In the genomic region with DNA sequence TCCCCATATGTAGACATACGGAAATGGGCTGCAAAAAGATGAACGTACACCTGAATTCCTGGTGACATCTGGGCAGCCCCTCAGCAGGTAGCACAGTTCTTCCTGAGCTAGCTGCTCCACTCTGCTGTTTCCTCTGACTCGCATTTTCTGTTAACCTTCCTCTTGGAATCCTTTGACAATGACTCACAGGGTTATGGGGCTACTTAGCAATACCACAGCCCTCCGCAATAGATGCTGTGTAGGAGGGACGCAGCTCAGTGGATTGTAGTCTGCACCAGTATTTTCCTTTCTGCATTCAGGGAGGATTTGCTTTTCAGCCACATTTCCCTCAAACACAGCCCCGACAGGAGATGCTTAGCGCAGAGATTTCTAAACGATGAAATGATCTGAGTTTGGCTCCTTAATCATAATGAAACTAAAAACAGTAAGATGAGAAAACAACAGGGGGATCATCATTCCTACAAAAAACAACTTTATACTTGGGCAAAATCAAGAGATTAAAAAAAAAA, we compare ENCODE assay signal across 8 cellular contexts. TPM values are rescaled to one million over a fixed set of nuclear protein-coding genes. Genes with fewer than 3 reads are reported as not detected.
DNase-seq lines count a peak whose midpoint lies in the region; ATAC-seq and TF ChIP-seq lines count a peak whose summit lies in the region.

No MANE protein-coding gene starts in this region.

- peaks cover 21 to 68% of the 10 kb centered on the region in 2 donors for H3K4me1 ChIP-seq in naive thymus-derived CD4-positive, alpha-beta T cell (ENCODE audit: control insufficient read depth in 2 of 2, insufficient read depth in 2 of 2, low read length in 2 of 2)
- peaks cover 0 to 3% of the 10 kb centered on the region in 2 donors for H3K4me1 ChIP-seq in uterus

- TF ChIP-seq POLR2A in uterus (IDR thresholded peaks at IDR 0.05) = no peak

- intact Hi-C loops in CD14-positive monocyte (cut with micrococcal nuclease) (loop anchor here in 1 of 2 donors (1.0 kb wide), 1 partner anchor 66 kb away; no protein-coding TSS in a partner anchor), uterus (cut with DNase I; ENCODE audit: low total_unique reads) (no loop called here)
- intact Hi-C loops in naive thymus-derived CD4-positive, alpha-beta T cell (cut with micrococcal nuclease) = loop anchor here (1.0 to 2.0 kb wide), 7 partner anchors 10 to 203 kb away; no protein-coding TSS in a partner anchor

- H3K36me3 ChIP-seq in naive thymus-derived CD4-positive, alpha-beta T cell (ENCODE audit: control insufficient read depth in 2 of 3, insufficient read depth in 3 of 3, low read length in 3 of 3) = peaks cover 0 to 6% (median 0%) of the 10 kb centered on the region in 3 experiments
- no peaks in the 10 kb centered on the region for H3K36me3 ChIP-seq in uterus

- H3K27ac Mint-ChIP-seq in CD14-positive monocyte (peak overlapping the region in 6 of 7 donors; percentile 19 to 75 (median 46)), endothelial cell (ENCODE audit: unreplicated experiment) (peak overlapping the region; percentile 16)
- peak overlapping the region; percentile 89 to 100 (median 96) for H3K27ac Mint-ChIP-seq in naive thymus-derived CD4-positive, alpha-beta T cell

- H3K9me3 Mint-ChIP-seq in CD14-positive monocyte = peaks cover 0 to 6% (median 5%) of the 10 kb centered on the region in 7 donors
- no peaks in the 10 kb centered on the region for H3K9me3 Mint-ChIP-seq in endothelial cell (ENCODE audit: unreplicated experiment)
- H3K9me3 Mint-ChIP-seq in naive thymus-derived CD4-positive, alpha-beta T cell = peaks cover 0 to 5% (median 0%) of the 10 kb centered on the region in 11 donors

- H3K4me3 ChIP-seq in WI38 (ENCODE audit: low read depth, low read length) (peak overlapping the region; percentile 43), uterus (peak overlapping the region; percentile 13 to 16)
- H3K4me3 ChIP-seq in naive thymus-derived CD4-positive, alpha-beta T cell (ENCODE audit: low read length) = peak overlapping the region; percentile 51

- no peaks in the 10 kb centered on the region for H3K36me3 Mint-ChIP-seq in CD14-positive monocyte
- no peaks in the 10 kb centered on the region for H3K36me3 Mint-ChIP-seq in endothelial cell (ENCODE audit: low read depth, unreplicated experiment)
- peaks cover 0 to 37% (median 22%) of the 10 kb centered on the region in 5 donors for H3K36me3 Mint-ChIP-seq in naive thymus-derived CD4-positive, alpha-beta T cell

- no peaks in the 10 kb centered on the region for H3K27me3 ChIP-seq in naive thymus-derived CD4-positive, alpha-beta T cell (ENCODE audit: control insufficient read depth in 2 of 2, insufficient read depth in 2 of 2, low read length in 2 of 2)
- H3K27me3 ChIP-seq in uterus = no peaks in the 10 kb centered on the region

- ATAC-seq in GM21360 (IDR thresholded peaks at IDR 0.05; ENCODE audit: unreplicated experiment) (peak; percentile 30), HG03571 (IDR thresholded peaks at IDR 0.05; ENCODE audit: unreplicated experiment) (peak; percentile 6)
- ATAC-seq in naive thymus-derived CD4-positive, alpha-beta T cell = peak; percentile 25

- CTCF ChIA-PET in naive thymus-derived CD4-positive, alpha-beta T cell (lab: Charles Lee) = interaction anchor here (0.6 to 5.2 kb wide), 7 partner anchors 11 to 343 kb away, joined by 3 to 29 read pairs (median 5); no protein-coding TSS in a partner anchor

- H3K4me1 Mint-ChIP-seq in CD14-positive monocyte = peaks cover 28% of the 10 kb centered on the region
- H3K4me1 Mint-ChIP-seq in endothelial cell (ENCODE audit: unreplicated experiment) = peaks cover 13% of the 10 kb centered on the region
- H3K4me1 Mint-ChIP-seq in naive thymus-derived CD4-positive, alpha-beta T cell = peaks cover 43 to 96% (median 91%) of the 10 kb centered on the region in 7 donors

- DNase-seq in CD14-positive monocyte (ENCODE audit: low spot score) (no peak), endothelial cell (ENCODE audit: low spot score) (no peak), uterus (peak; percentile 41 to 57), NCI-H146 (lab: John Stamatoyannopoulos, UW) (no peak)
- peak in 4 of 9 donors; percentile 34 to 73 (median 52) for DNase-seq in naive thymus-derived CD4-positive, alpha-beta T cell

- H3K27me3 Mint-ChIP-seq in CD14-positive monocyte (ENCODE audit: low read depth in 3 of 3) = peaks cover 0 to 6% (median 3%) of the 10 kb centered on the region in 3 donors
- no peaks in the 10 kb centered on the region for H3K27me3 Mint-ChIP-seq in endothelial cell (ENCODE audit: unreplicated experiment)
- peaks cover 0 to 2% (median 0%) of the 10 kb centered on the region in 5 donors for H3K27me3 Mint-ChIP-seq in naive thymus-derived CD4-positive, alpha-beta T cell

- H3K4me3 Mint-ChIP-seq in CD14-positive monocyte (peak overlapping the region; percentile 69 to 75), endothelial cell (ENCODE audit: unreplicated experiment) (no peak overlapping the region)
- H3K4me3 Mint-ChIP-seq in naive thymus-derived CD4-positive, alpha-beta T cell = peak overlapping the region; percentile 83 to 94 (median 88)

- no peaks in the 10 kb centered on the region for H3K9me3 ChIP-seq in naive thymus-derived CD4-positive, alpha-beta T cell (ENCODE audit: control insufficient read depth in 2 of 3, low read length in 3 of 3)
- no peaks in the 10 kb centered on the region for H3K9me3 ChIP-seq in uterus

- TF ChIP-seq CTCF in CD14-positive monocyte (IDR thresholded peaks at IDR 0.05) (no peak), WI38 (IDR thresholded peaks at IDR 0.05; ENCODE audit: low read depth, low read length) (no peak), endothelial cell (IDR thresholded peaks at IDR 0.05; ENCODE audit: unreplicated experiment) (no peak), uterus (IDR thresholded peaks at IDR 0.05) (peak in 1 of 4 experiments; percentile 44)

- POLR2A ChIA-PET in naive thymus-derived CD4-positive, alpha-beta T cell (lab: Charles Lee) = interaction anchor here (0.6 to 9.4 kb wide), 11 partner anchors 10 to 298 kb away, joined by 3 to 179 read pairs (median 8); a partner anchor contains a TSS

- peak overlapping the region; percentile 81 for H3K27ac ChIP-seq in naive thymus-derived CD4-positive, alpha-beta T cell (ENCODE audit: low read depth, low read length)
- peak overlapping the region; percentile 44 to 66 for H3K27ac ChIP-seq in uterus

RNA-seq across cellular contexts. Expression of a gene that starts 12.4 kb away (rescaled TPM):
- polyA plus RNA-seq in CD14-positive monocyte = under 1 TPM; 0.04 to 0.09 TPM
- total RNA-seq in endothelial cell (ENCODE audit: unreplicated experiment) (3.9 TPM), uterus (10 to 100 TPM in 2 of 4 donors, 1 to 10 TPM in 2; 1.3 to 15.0 (median 9.7) TPM)
- total RNA-seq in naive thymus-derived CD4-positive, alpha-beta T cell = 100 to 1,000 TPM in 4 of 5 experiments, 10 to 100 TPM in 1; 33.0 to 193 (median 133) TPM
- polyA plus RNA-seq in naive thymus-derived CD4-positive, alpha-beta T cell = 10 to 100 TPM; 24.8 to 26.5 TPM

Comparison
In these comparisons a context has a peak if more than half of its experiments do, and no peak if none do; other contexts are left out.
1. DNase-seq: peak in uterus (2 of 2); none in CD14-positive monocyte (single experiment), endothelial cell (single experiment) and NCI-H146 (single experiment).
2. H3K27ac Mint-ChIP-seq: peak in every context shown above with its lines; median percentile 96 in naive thymus-derived CD4-positive, alpha-beta T cell; 46 in CD14-positive monocyte; 16 in endothelial cell.
3. Peak in every context shown above with its lines, with median percentiles within 50 percentile points of each other: ATAC-seq and H3K4me3 ChIP-seq.